In the genomic region with DNA sequence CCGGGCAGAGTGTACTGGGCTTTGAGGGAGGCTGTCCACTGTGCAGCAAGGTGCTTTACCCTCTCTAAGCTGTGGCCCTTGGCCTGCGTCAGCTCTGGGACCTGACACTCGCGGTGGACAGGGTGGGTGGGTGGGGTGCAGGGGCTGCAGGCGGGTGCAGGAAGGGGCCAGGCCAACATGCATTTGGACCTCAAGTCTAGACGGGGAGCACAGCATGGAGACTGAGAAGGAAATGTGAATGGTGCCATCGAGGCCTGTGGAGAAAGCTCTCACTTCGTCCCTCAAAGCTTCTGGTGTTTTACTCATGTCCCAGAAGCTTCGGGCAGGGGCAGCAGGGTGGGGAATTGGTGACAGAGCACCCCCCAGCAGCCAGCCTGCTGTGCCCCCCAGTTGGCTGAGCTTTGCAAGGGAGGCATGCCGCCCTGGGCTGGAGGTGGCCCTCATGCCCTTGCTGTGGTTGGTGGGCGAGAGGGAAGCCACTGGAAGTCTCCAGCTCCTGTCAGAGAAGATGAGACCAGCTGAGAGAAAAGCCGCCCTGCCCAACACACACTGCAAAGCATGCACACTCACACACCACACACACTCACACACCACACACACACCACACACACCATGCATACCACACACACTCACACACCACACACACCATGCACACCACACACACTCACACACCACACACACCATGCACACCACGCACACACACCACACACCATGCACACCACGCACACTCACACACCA, we compare ENCODE assay signal across 36 cellular contexts. TPM values are rescaled to one million over a fixed set of nuclear protein-coding genes. Genes with fewer than 3 reads are reported as not detected.
"Had no signal": no experiment of that assay in that cellular context is flagged by ENCODE, and none has a peak within 500 bp of the region (broad histone marks: within the 10 kb centered on the region; RNA-seq: fewer than 3 reads in every experiment).

No MANE protein-coding gene starts in this region.

- H3K4me3 ChIP-seq: breast epithelium, gastroesophageal sphincter, hepatocyte, ovary, skin epidermis, thoracic aorta had no signal

- H3K4me2 ChIP-seq: hepatocyte had no signal

- DNase-seq: activated CD4-positive, alpha-beta memory T cell treated with anti-CD3 and anti-CD28 coated beads for 36 hours; activated CD4-positive, alpha-beta T cell treated with anti-CD3 and anti-CD28 coated beads, Interleukin-2, amount 10 ng/mL, durations not matched to agents 24 days and 14 days; activated CD4-positive, CD25-positive, alpha-beta regulatory T cell treated with anti-CD3 and anti-CD28 coated beads, Interleukin-2, amount 50 U/mL, for 72 hours; activated effector memory CD4-positive, alpha-beta T cell treated with anti-CD3 and anti-CD28 coated beads, Interleukin-2, amount 50 U/mL, for 16 hours; activated naive CD4-positive, alpha-beta T cell treated with anti-CD3 and anti-CD28 coated beads, Interleukin-2, amount 50 U/mL, for 16 hours; activated T-cell treated with anti-CD3 and anti-CD28 coated beads, Interleukin-2, amount 50 U/mL, for 1 hour; central memory CD4-positive, alpha-beta T cell; cortex of kidney; effector memory CD8-positive, alpha-beta T cell; left cardiac atrium; left ventricle myocardium superior; mammary epithelial cell; naive B cell; nephron progenitor cell; stimulated activated CD4-positive, alpha-beta T cell treated with anti-CD3 and anti-CD28 coated beads, Interleukin-4, amount 100 ng/mL, for 24 hours; T-helper 2 cell; trophoblast cell had no signal

- H3K27ac ChIP-seq: breast epithelium, gastroesophageal sphincter, hepatocyte, neutrophil, ovary, skin epidermis, thoracic aorta had no signal

- H3K9me3 ChIP-seq: breast epithelium, gastroesophageal sphincter, neutrophil, ovary, thoracic aorta had no signal

- H3K36me3 Mint-ChIP-seq: activated CD4-positive, alpha-beta memory T cell treated with anti-CD3 and anti-CD28 coated beads for 36 hours; mesothelial cell of epicardium; naive B cell; stimulated activated effector memory CD8-positive, alpha-beta T cell treated with anti-CD3 and anti-CD28 coated beads, Interleukin-12 subunit alpha, Interleukin-12 subunit beta, amount 100 ng/mL, for 72 hours had no signal

- H3K27me3 ChIP-seq: gastroesophageal sphincter, hepatocyte, neutrophil, ovary had no signal

- H3K4me3 Mint-ChIP-seq: activated CD4-positive, alpha-beta memory T cell treated with anti-CD3 and anti-CD28 coated beads for 36 hours; activated CD4-positive, alpha-beta T cell treated with anti-CD3 and anti-CD28 coated beads, Interleukin-2, amount 10 ng/mL, durations not matched to agents 24 days and 14 days; activated T-helper 1 cell treated with anti-CD3 and anti-CD28 coated beads, Interleukin-12 subunit alpha, Interleukin-12 subunit beta, Interleukin-2, Interleukin-4 antibody, amounts not matched to agents 30 ng/mL and 10 ng/mL and 1 ng/mL, durations not matched to agents 14 hours and 24 hours and 36 hours; effector memory CD8-positive, alpha-beta T cell; mesothelial cell of epicardium; naive B cell; nephron progenitor cell; stimulated activated effector memory CD8-positive, alpha-beta T cell treated with anti-CD3 and anti-CD28 coated beads, Interleukin-12 subunit alpha, Interleukin-12 subunit beta, amount 100 ng/mL, for 72 hours; stimulated activated naive CD8-positive, alpha-beta T cell treated with anti-CD3 and anti-CD28 coated beads, Interleukin-15, Interleukin-2, amounts not matched to agents 100 ng/mL and 50 ng/mL, for 24 hours had no signal

- H3K27me3 Mint-ChIP-seq: activated CD4-positive, alpha-beta memory T cell treated with anti-CD3 and anti-CD28 coated beads for 36 hours; effector memory CD8-positive, alpha-beta T cell; stimulated activated naive CD8-positive, alpha-beta T cell treated with anti-CD3 and anti-CD28 coated beads, Interleukin-15, Interleukin-2, amounts not matched to agents 100 ng/mL and 50 ng/mL, for 24 hours had no signal

- H3K4me1 ChIP-seq: breast epithelium, gastroesophageal sphincter had no signal

- H3K27ac Mint-ChIP-seq: activated CD4-positive, alpha-beta memory T cell treated with anti-CD3 and anti-CD28 coated beads for 36 hours; activated CD4-positive, alpha-beta T cell treated with anti-CD3 and anti-CD28 coated beads, Interleukin-2, amount 10 ng/mL, durations not matched to agents 24 days and 14 days; activated T-helper 1 cell treated with anti-CD3 and anti-CD28 coated beads, Interleukin-12 subunit alpha, Interleukin-12 subunit beta, Interleukin-2, Interleukin-4 antibody, amounts not matched to agents 30 ng/mL and 10 ng/mL and 1 ng/mL, durations not matched to agents 14 hours and 24 hours and 36 hours; effector memory CD8-positive, alpha-beta T cell; mesothelial cell of epicardium; naive B cell; nephron progenitor cell; progenitor cell of endocrine pancreas; stimulated activated effector memory CD8-positive, alpha-beta T cell treated with anti-CD3 and anti-CD28 coated beads, Interleukin-12 subunit alpha, Interleukin-12 subunit beta, amount 100 ng/mL, for 72 hours; stimulated activated naive CD8-positive, alpha-beta T cell treated with anti-CD3 and anti-CD28 coated beads, Interleukin-15, Interleukin-2, amounts not matched to agents 100 ng/mL and 50 ng/mL, for 24 hours had no signal

- H3K9me3 Mint-ChIP-seq: activated CD4-positive, alpha-beta memory T cell treated with anti-CD3 and anti-CD28 coated beads for 36 hours; activated CD4-positive, alpha-beta T cell treated with anti-CD3 and anti-CD28 coated beads, Interleukin-2, amount 10 ng/mL, durations not matched to agents 24 days and 14 days; activated T-helper 1 cell treated with anti-CD3 and anti-CD28 coated beads, Interleukin-12 subunit alpha, Interleukin-12 subunit beta, Interleukin-2, Interleukin-4 antibody, amounts not matched to agents 30 ng/mL and 10 ng/mL and 1 ng/mL, durations not matched to agents 14 hours and 24 hours and 36 hours; effector memory CD8-positive, alpha-beta T cell; mesothelial cell of epicardium; naive B cell; stimulated activated effector memory CD8-positive, alpha-beta T cell treated with anti-CD3 and anti-CD28 coated beads, Interleukin-12 subunit alpha, Interleukin-12 subunit beta, amount 100 ng/mL, for 72 hours; stimulated activated naive CD8-positive, alpha-beta T cell treated with anti-CD3 and anti-CD28 coated beads, Interleukin-15, Interleukin-2, amounts not matched to agents 100 ng/mL and 50 ng/mL, for 24 hours had no signal

- H3K36me3 ChIP-seq: breast epithelium, gastroesophageal sphincter, neutrophil, ovary, thoracic aorta had no signal

- H3K4me1 Mint-ChIP-seq: nephron progenitor cell; stimulated activated effector memory CD8-positive, alpha-beta T cell treated with anti-CD3 and anti-CD28 coated beads, Interleukin-12 subunit alpha, Interleukin-12 subunit beta, amount 100 ng/mL, for 72 hours had no signal

- ATAC-seq: effector memory CD8-positive, alpha-beta T cell; gastroesophageal sphincter; left ventricle myocardium superior; sciatic nerve; stimulated activated effector memory CD8-positive, alpha-beta T cell treated with anti-CD3 and anti-CD28 coated beads, Interleukin-12 subunit alpha, Interleukin-12 subunit beta, amount 100 ng/mL, for 72 hours had no signal

- H2AFZ ChIP-seq: hepatocyte had no signal

RNA-seq across cellular contexts. Expression of a gene that starts 12.3 kb away (rescaled TPM):
- total RNA-seq: activated CD4-positive, alpha-beta memory T cell treated with anti-CD3 and anti-CD28 coated beads for 36 hours; activated CD4-positive, alpha-beta T cell treated with anti-CD3 and anti-CD28 coated beads, Interleukin-2, amount 10 ng/mL, durations not matched to agents 24 days and 14 days; activated T-helper 1 cell treated with anti-CD3 and anti-CD28 coated beads, Interleukin-12 subunit alpha, Interleukin-12 subunit beta, Interleukin-2, Interleukin-4 antibody, amounts not matched to agents 30 ng/mL and 10 ng/mL and 1 ng/mL, durations not matched to agents 14 hours and 24 hours and 36 hours; breast epithelium; endothelial cell of umbilical vein; fibroblast of lung; fibroblast of villous mesenchyme; gastroesophageal sphincter; hepatocyte; left cardiac atrium; left ventricle myocardium superior; mesothelial cell of epicardium; progenitor cell of endocrine pancreas; sciatic nerve; subcutaneous adipose tissue; thoracic aorta had no signal
- polyA plus RNA-seq: endothelial cell of umbilical vein, esophagus, fibroblast of lung, hepatocyte, keratinocyte, mammary epithelial cell had no signal

RNA-seq across cellular contexts. Expression of a gene that starts 57.0 kb away (rescaled TPM):
- polyA plus RNA-seq: fibroblast of lung had no signal
